ENCODE assay signal across 8 cellular contexts in the genomic region with DNA sequence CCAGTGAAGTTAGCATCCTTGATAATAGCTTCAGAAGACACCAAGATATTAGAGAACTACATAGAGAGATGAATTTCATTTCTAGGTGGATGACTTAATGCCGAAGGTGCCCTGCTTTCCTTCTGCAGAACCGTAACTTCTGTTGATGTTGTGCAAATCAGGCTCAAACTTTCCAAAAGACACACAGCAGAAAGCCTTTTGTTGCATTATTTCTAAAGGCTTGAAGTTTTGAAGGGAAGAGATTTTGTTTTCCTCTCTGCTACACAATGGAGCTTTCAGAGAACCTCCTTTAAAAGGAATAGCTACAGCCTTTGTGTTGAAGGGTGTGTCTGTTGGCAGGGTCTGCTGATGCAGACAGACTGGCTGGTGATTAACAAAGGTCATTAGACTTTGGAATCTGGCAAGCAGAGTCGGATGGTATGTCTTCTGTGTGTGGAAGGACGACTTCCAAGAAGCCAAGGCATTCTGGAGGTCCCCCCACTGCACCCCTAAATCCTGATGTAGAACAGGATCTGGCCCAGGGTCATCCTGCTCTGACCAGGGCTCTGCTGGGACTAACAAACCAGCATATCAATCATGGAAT. TPM values are rescaled to one million over a fixed set of nuclear protein-coding genes. Genes with fewer than 3 reads are reported as not detected.
A peak's percentile ranks its signal among the peaks of the same experiment; 100 is the strongest.
DNase-seq lines count a peak whose midpoint lies in the region; ATAC-seq and TF ChIP-seq lines count a peak whose summit lies in the region.

No MANE protein-coding gene starts in this region.

- ATAC-seq in mucosa of descending colon, result peak; percentile 94
- no peak for ATAC-seq in GM18907 (IDR thresholded peaks at IDR 0.05; ENCODE audit: unreplicated experiment)

- H3K9me3 Mint-ChIP-seq in endothelial cell (ENCODE audit: unreplicated experiment), result no peaks in the 10 kb centered on the region

- peak overlapping the region; percentile 87 for H3K27ac ChIP-seq in AG04450 (ENCODE audit: low read depth, low read length)

- H3K79me2 ChIP-seq in Loucy (ENCODE audit: insufficient read depth, low read length), result no peaks in the 10 kb centered on the region

- no peaks in the 10 kb centered on the region for H3K9me2 ChIP-seq in Loucy (replicated peaks; ENCODE audit: low read depth, low read length)

- H3K36me3 Mint-ChIP-seq in endothelial cell (ENCODE audit: low read depth, unreplicated experiment), result peaks cover 38% of the 10 kb centered on the region

- H3K27me3 ChIP-seq in AG04450 (ENCODE audit: control insufficient read depth, insufficient read depth, low read length), result no peaks in the 10 kb centered on the region
- no peaks in the 10 kb centered on the region for H3K27me3 ChIP-seq in Loucy (ENCODE audit: insufficient read depth, low read length, poor library complexity, severe bottlenecking)

- TF ChIP-seq CTCF in AG04450 (IDR thresholded peaks at IDR 0.05; ENCODE audit: low read depth, low read length), result no peak
- TF ChIP-seq CTCF in Loucy (conservative IDR thresholded peaks at IDR 0.05; ENCODE audit: low read length), result no peak
- TF ChIP-seq CTCF in endothelial cell (IDR thresholded peaks at IDR 0.05; ENCODE audit: unreplicated experiment), result no peak
- no peak for TF ChIP-seq CTCF in mucosa of descending colon (IDR thresholded peaks at IDR 0.05)

- H3K4me2 ChIP-seq in Loucy (ENCODE audit: low read depth, low read length, poor library complexity, severe bottlenecking), result peak overlapping the region; percentile 19

- H3K27me3 Mint-ChIP-seq in endothelial cell (ENCODE audit: unreplicated experiment), result peaks cover 2% of the 10 kb centered on the region

- no peaks in the 10 kb centered on the region for H4K20me1 ChIP-seq in Loucy (ENCODE audit: insufficient read depth, low read length, poor library complexity, severe bottlenecking)

- peak overlapping the region; percentile 24; the same call in 1 of the 2 replicates for H2AFZ ChIP-seq in Loucy (ENCODE audit: low read length)

- DNase-seq in AG04450 (ENCODE audit: low read depth, low spot score) (no peak), endothelial cell (ENCODE audit: low spot score) (no peak), mucosa of descending colon (peak in 2 of 3 donors; percentile 46 to 81), activated T-cell treated with anti-CD3 and anti-CD28 coated beads for 4 hours (no peak), activated gamma-delta T cell treated with Interleukin-2 at 50 U/mL for 16 hours (no peak), iPS-NIHi7 (ENCODE audit: extremely low spot score) (no peak)

- intact Hi-C loops in mucosa of descending colon (cut with DNase I, micrococcal nuclease), result loop anchor here in 1 of 2 donors (5.0 kb wide), 1 partner anchor 58 kb away; the partner anchor contains the start of gene ZNF462

- H3K36me3 ChIP-seq in Loucy (ENCODE audit: insufficient read depth, low read length), result peaks cover 25% of the 10 kb centered on the region; the same call in 1 of the 2 replicates
- no peaks in the 10 kb centered on the region for H3K36me3 ChIP-seq in mucosa of descending colon (ENCODE audit: low read depth)

- peaks cover 36% of the 10 kb centered on the region for H3K4me1 Mint-ChIP-seq in endothelial cell (ENCODE audit: unreplicated experiment)

- H3K27ac Mint-ChIP-seq in endothelial cell (ENCODE audit: unreplicated experiment), result peak overlapping the region; percentile 81

- H3F3A ChIP-seq in Loucy (ENCODE audit: low read depth), result no peaks in the 10 kb centered on the region

- POLR2A ChIA-PET in AG04450 (lab: Yijun Ruan, JAX), result interaction anchor here (1.2 kb wide), 2 partner anchors 42 to 56 kb away, joined by 4 read pairs; no protein-coding TSS in a partner anchor

- H3K9me3 ChIP-seq in AG04450 (ENCODE audit: control insufficient read depth, insufficient read depth, low read length) (no peaks in the 10 kb centered on the region; the same call in 1 of the 2 replicates), Loucy (ENCODE audit: insufficient read depth, low read depth, low read length) (no peaks in the 10 kb centered on the region), mucosa of descending colon (no peaks in the 10 kb centered on the region)

- CTCF ChIA-PET in AG04450 (lab: Charles Lee), result interaction anchor here (0.9 kb wide), 1 partner anchor 43 kb away, joined by 3 read pairs; no protein-coding TSS in a partner anchor

- no peak overlapping the region for H3K4me3 ChIP-seq in AG04450 (ENCODE audit: low read depth, low read length)
- no peak overlapping the region for H3K4me3 ChIP-seq in Loucy (ENCODE audit: low read length, poor library complexity, severe bottlenecking)
- H3K4me3 ChIP-seq in mucosa of descending colon, result no peak overlapping the region

- H3K4me1 ChIP-seq in Loucy (ENCODE audit: insufficient read depth, low read length, poor library complexity, severe bottlenecking), result peaks cover 9% of the 10 kb centered on the region
- peaks cover 21% of the 10 kb centered on the region for H3K4me1 ChIP-seq in mucosa of descending colon (ENCODE audit: low read depth)

- H3K4me3 Mint-ChIP-seq in endothelial cell (ENCODE audit: unreplicated experiment), result no peak overlapping the region

- peak overlapping the region; percentile 13 for H3K9ac ChIP-seq in Loucy (ENCODE audit: low read depth, low read length, poor library complexity, severe bottlenecking)

RNA-seq across cellular contexts. Expression of gene ZNF462, which starts 57.8 kb away (rescaled TPM):
- polyA plus RNA-seq in AG04450 (2011; rRNA removed), result 7.5 and 11.9 TPM in 2 replicates
- polyA minus RNA-seq in AG04450 (2011; rRNA and poly(A)+ RNA removed), result 49.7 and 76.0 TPM in 2 replicates
- total RNA-seq in endothelial cell (ENCODE audit: unreplicated experiment) (98.3 TPM), mucosa of descending colon (10 to 100 TPM; 34.8 to 54.7 (median 48.7) TPM)

Comparison
In these comparisons a context has a peak if more than half of its experiments do, and no peak if none do; other contexts are left out.
1. DNase-seq: peak in mucosa of descending colon (2 of 3); none in AG04450 (single experiment), endothelial cell (single experiment), activated T-cell treated with anti-CD3 and anti-CD28 coated beads for 4 hours (single experiment), activated gamma-delta T cell treated with Interleukin-2 at 50 U/mL for 16 hours (single experiment) and iPS-NIHi7 (single experiment).